ENCODE assay signal across 1 cellular context in the genomic region with DNA sequence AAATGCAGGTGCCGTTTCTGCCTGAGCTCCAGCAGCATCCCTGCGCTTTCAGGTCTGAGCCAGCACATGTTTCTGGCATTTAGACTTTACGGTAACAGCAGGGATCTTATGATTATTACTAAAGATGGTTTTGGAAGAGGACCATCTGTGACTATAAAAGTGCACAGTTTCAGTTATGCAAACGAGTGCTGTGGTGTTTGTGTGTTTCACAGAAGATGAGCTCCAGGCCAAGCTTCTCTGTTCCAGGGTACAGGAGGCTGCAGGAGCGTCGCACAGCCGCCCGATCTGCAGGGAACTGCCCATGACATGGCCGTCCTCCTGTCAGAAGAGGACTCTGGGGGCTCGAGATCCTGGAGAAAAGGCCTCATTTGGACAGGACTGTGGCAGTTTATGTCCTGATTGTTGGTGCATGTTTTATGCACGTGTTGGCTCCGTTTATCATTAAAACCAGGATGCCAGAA.
TF ChIP-seq lines count a peak whose summit lies in the region.

No MANE protein-coding gene starts in this region.

TF ChIP-seq in GM23338, 12 proteins besides CTCF, POLR2A, EP300 and RAD21 (continued from another document):
- TF ChIP-seq, protein P1, sequence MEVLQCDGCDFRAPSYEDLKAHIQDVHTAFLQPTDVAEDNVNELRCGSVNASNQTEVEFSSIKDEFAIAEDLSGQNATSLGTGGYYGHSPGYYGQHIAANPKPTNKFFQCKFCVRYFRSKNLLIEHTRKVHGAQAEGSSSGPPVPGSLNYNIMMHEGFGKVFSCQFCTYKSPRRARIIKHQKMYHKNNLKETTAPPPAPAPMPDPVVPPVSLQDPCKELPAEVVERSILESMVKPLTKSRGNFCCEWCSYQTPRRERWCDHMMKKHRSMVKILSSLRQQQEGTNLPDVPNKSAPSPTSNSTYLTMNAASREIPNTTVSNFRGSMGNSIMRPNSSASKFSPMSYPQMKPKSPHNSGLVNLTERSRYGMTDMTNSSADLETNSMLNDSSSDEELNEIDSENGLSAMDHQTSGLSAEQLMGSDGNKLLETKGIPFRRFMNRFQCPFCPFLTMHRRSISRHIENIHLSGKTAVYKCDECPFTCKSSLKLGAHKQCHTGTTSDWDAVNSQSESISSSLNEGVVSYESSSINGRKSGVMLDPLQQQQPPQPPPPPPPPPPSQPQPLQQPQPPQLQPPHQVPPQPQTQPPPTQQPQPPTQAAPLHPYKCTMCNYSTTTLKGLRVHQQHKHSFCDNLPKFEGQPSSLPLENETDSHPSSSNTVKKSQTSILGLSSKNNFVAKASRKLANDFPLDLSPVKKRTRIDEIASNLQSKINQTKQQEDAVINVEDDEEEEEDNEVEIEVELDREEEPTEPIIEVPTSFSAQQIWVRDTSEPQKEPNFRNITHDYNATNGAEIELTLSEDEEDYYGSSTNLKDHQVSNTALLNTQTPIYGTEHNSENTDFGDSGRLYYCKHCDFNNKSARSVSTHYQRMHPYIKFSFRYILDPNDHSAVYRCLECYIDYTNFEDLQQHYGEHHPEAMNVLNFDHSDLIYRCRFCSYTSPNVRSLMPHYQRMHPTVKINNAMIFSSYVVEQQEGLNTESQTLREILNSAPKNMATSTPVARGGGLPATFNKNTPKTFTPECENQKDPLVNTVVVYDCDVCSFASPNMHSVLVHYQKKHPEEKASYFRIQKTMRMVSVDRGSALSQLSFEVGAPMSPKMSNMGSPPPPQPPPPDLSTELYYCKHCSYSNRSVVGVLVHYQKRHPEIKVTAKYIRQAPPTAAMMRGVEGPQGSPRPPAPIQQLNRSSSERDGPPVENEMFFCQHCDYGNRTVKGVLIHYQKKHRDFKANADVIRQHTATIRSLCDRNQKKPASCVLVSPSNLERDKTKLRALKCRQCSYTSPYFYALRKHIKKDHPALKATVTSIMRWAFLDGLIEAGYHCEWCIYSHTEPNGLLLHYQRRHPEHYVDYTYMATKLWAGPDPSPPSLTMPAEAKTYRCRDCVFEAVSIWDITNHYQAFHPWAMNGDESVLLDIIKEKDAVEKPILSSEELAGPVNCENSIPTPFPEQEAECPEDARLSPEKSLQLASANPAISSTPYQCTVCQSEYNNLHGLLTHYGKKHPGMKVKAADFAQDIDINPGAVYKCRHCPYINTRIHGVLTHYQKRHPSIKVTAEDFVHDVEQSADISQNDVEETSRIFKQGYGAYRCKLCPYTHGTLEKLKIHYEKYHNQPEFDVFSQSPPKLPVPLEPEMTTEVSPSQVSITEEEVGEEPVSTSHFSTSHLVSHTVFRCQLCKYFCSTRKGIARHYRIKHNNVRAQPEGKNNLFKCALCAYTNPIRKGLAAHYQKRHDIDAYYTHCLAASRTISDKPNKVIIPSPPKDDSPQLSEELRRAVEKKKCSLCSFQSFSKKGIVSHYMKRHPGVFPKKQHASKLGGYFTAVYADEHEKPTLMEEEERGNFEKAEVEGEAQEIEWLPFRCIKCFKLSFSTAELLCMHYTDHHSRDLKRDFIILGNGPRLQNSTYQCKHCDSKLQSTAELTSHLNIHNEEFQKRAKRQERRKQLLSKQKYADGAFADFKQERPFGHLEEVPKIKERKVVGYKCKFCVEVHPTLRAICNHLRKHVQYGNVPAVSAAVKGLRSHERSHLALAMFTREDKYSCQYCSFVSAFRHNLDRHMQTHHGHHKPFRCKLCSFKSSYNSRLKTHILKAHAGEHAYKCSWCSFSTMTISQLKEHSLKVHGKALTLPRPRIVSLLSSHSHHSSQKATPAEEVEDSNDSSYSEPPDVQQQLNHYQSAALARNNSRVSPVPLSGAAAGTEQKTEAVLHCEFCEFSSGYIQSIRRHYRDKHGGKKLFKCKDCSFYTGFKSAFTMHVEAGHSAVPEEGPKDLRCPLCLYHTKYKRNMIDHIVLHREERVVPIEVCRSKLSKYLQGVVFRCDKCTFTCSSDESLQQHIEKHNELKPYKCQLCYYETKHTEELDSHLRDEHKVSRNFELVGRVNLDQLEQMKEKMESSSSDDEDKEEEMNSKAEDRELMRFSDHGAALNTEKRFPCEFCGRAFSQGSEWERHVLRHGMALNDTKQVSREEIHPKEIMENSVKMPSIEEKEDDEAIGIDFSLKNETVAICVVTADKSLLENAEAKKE (CRISPR knock-in tag; IDR thresholded peaks at IDR 0.05), result no peak
- TF ChIP-seq NANOG (IDR thresholded peaks at IDR 0.05; ENCODE audit: borderline replicate concordance), result no peak
- no peak for TF ChIP-seq POLR2AphosphoS5 (IDR thresholded peaks at IDR 0.05; ENCODE audit: low read depth)
- TF ChIP-seq, protein P2, sequence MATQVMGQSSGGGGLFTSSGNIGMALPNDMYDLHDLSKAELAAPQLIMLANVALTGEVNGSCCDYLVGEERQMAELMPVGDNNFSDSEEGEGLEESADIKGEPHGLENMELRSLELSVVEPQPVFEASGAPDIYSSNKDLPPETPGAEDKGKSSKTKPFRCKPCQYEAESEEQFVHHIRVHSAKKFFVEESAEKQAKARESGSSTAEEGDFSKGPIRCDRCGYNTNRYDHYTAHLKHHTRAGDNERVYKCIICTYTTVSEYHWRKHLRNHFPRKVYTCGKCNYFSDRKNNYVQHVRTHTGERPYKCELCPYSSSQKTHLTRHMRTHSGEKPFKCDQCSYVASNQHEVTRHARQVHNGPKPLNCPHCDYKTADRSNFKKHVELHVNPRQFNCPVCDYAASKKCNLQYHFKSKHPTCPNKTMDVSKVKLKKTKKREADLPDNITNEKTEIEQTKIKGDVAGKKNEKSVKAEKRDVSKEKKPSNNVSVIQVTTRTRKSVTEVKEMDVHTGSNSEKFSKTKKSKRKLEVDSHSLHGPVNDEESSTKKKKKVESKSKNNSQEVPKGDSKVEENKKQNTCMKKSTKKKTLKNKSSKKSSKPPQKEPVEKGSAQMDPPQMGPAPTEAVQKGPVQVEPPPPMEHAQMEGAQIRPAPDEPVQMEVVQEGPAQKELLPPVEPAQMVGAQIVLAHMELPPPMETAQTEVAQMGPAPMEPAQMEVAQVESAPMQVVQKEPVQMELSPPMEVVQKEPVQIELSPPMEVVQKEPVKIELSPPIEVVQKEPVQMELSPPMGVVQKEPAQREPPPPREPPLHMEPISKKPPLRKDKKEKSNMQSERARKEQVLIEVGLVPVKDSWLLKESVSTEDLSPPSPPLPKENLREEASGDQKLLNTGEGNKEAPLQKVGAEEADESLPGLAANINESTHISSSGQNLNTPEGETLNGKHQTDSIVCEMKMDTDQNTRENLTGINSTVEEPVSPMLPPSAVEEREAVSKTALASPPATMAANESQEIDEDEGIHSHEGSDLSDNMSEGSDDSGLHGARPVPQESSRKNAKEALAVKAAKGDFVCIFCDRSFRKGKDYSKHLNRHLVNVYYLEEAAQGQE (IDR thresholded peaks at IDR 0.05; ENCODE audit: unreplicated experiment), result no peak
- TF ChIP-seq ETS1 (IDR thresholded peaks at IDR 0.05), result no peak
- no peak for TF ChIP-seq EZH2 (IDR thresholded peaks at IDR 0.05; ENCODE audit: low read depth, unreplicated experiment)
